ENCODE assay signal across 8 cellular contexts in the genomic region with DNA sequence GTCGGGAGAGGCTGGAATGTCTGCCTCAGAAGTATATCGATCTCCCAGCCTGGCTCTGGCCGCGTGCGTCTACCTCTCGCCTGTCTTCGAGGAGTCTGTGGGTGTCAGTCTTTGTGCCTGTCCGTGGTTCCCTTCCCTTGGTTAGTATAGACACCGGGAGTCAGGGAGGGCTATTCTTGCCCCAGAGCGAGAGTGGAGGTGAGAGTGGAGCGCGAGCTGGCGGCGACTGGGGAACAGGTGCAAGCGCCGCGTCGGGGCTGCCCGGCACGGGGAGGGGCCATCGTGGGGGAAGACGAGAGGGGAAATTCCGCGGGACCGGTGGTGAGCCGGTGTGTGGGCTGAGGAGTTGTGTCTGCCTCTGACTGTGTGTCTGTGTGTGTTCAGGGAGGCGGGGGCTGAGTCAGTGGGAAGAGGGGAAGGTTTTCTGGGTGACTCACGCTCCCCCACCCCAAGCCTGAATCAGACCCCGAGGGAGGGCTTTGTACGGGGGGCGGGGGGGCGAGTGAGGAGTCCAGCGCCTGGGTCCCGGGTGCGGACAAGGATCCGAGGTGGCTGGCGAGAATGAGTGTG. TPM values are rescaled to one million over a fixed set of nuclear protein-coding genes. Genes with fewer than 3 reads are reported as not detected.
DNase-seq lines count a peak whose midpoint lies in the region; ATAC-seq and TF ChIP-seq lines count a peak whose summit lies in the region.

No MANE protein-coding gene starts in this region.

- no TSS peak for BruUV-seq in PC-3 (replicated peaks; lab: Mats Ljungman, UMichigan)

- H3K4me1 ChIP-seq in PC-3 (ENCODE audit: insufficient read depth, low read length) (peaks cover 33% of the 10 kb centered on the region), neutrophil (ENCODE audit: control insufficient read depth in 1 of 2, insufficient read depth in 1 of 2, low read depth in 1 of 2, low read length in 1 of 2) (peaks cover 57 to 61% of the 10 kb centered on the region in 2 experiments), subcutaneous abdominal adipose tissue (ENCODE audit: control insufficient read depth in 5 of 5, insufficient read depth in 5 of 5, low read length in 5 of 5) (peaks cover 12 to 64% (median 49%) of the 10 kb centered on the region in 5 donors)

- peaks cover 43% of the 10 kb centered on the region for H3K79me2 ChIP-seq in PC-3 (ENCODE audit: low read length)

- peaks cover 12% of the 10 kb centered on the region for H3K36me3 ChIP-seq in GM06990 (ENCODE audit: control insufficient read depth, insufficient read depth, low read length)
- H3K36me3 ChIP-seq in PC-3 (ENCODE audit: low read depth, low read length) = no peaks in the 10 kb centered on the region; the same call in 1 of the 2 replicates
- peaks cover 77% of the 10 kb centered on the region for H3K36me3 ChIP-seq in neutrophil
- H3K36me3 ChIP-seq in subcutaneous abdominal adipose tissue (ENCODE audit: control insufficient read depth in 5 of 5, insufficient read depth in 5 of 5, low read length in 5 of 5) = peaks cover 0 to 32% (median 20%) of the 10 kb centered on the region in 5 donors

- POLR2A ChIA-PET in PC-3 (lab: Charles Lee; ENCODE audit: unreplicated experiment) = no interaction called here

- intact Hi-C loops in PC-3 (cut with micrococcal nuclease) = loop anchor here (2.0 to 5.0 kb wide), 2 partner anchors 14 to 100 kb away; partner anchors contain the start of gene NAA38

- H3K9me2 ChIP-seq in PC-3 (replicated peaks; ENCODE audit: low read length) = no peaks in the 10 kb centered on the region

- no peak overlapping the region for H2AFZ ChIP-seq in PC-3 (ENCODE audit: low read length)

- H3K27ac ChIP-seq in PC-3 (ENCODE audit: low read length) (peak overlapping the region; percentile 98), neutrophil (peak overlapping the region; percentile 97), subcutaneous abdominal adipose tissue (ENCODE audit: low read depth, low read length) (peak overlapping the region; percentile 100)

- DNase-seq in GM06990 (ENCODE audit: extremely low read depth, insufficient read length) (peak; percentile 91), PC-3 (peak; percentile 83), foreskin fibroblast (peak; percentile 92 to 95), iPS-NIHi11 (ENCODE audit: low spot score) (no peak)
- DNase-seq in activated effector memory CD4-positive, alpha-beta T cell treated with Interleukin-2 at 50 U/mL for 16 hours = peak; percentile 78

- peak; percentile 12 for TF ChIP-seq CTCF in GM06990 (IDR thresholded peaks at IDR 0.05; ENCODE audit: insufficient read depth, low read length, poor library complexity, severe bottlenecking)
- no peak for TF ChIP-seq CTCF in PC-3 (conservative IDR thresholded peaks at IDR 0.05; ENCODE audit: low read depth, low read length)
- no peak for TF ChIP-seq CTCF in foreskin fibroblast (IDR thresholded peaks at IDR 0.05; ENCODE audit: low read depth, low read length)
- TF ChIP-seq CTCF in neutrophil (IDR thresholded peaks at IDR 0.05) = no peak

- H3K4me2 ChIP-seq in PC-3 (ENCODE audit: low read length) = peak overlapping the region; percentile 88

- H3K9me3 ChIP-seq in PC-3 (ENCODE audit: low read length) (no peaks in the 10 kb centered on the region), neutrophil (no peaks in the 10 kb centered on the region), subcutaneous abdominal adipose tissue (ENCODE audit: control insufficient read depth in 5 of 5, low read length in 5 of 5) (no peaks in the 10 kb centered on the region)

- no peaks in the 10 kb centered on the region for H3F3A ChIP-seq in PC-3 (ENCODE audit: low read length, unreplicated experiment)

- CTCF ChIA-PET in PC-3 (lab: Charles Lee) = interaction anchor here (0.6 kb wide), 1 partner anchor 60 kb away, joined by 3 read pairs; no protein-coding TSS in a partner anchor

- no peaks in the 10 kb centered on the region for H4K20me1 ChIP-seq in PC-3 (ENCODE audit: low read length)

- peak; percentile 31 for ATAC-seq in HG02588 (IDR thresholded peaks at IDR 0.05; ENCODE audit: unreplicated experiment)
- peak; percentile 31 for ATAC-seq in PC-3

- H3K4me3 ChIP-seq in GM06990 (replicated peaks; ENCODE audit: low read depth, low read length) = peak overlapping the region; percentile 89
- peak overlapping the region; percentile 84 for H3K4me3 ChIP-seq in PC-3 (ENCODE audit: low read length)
- H3K4me3 ChIP-seq in foreskin fibroblast (ENCODE audit: low read depth in 1 of 2, low read length in 2 of 2) = peak overlapping the region; percentile 79 to 83
- peak overlapping the region; percentile 93 to 98 for H3K4me3 ChIP-seq in neutrophil (ENCODE audit: low read depth in 1 of 2, low read length in 1 of 2)
- peak overlapping the region; percentile 77 to 94 (median 91) for H3K4me3 ChIP-seq in subcutaneous abdominal adipose tissue (ENCODE audit: low read depth in 1 of 5, low read length in 5 of 5)

- H3K9ac ChIP-seq in PC-3 (ENCODE audit: low read length) = peak overlapping the region; percentile 100
- H3K9ac ChIP-seq in subcutaneous abdominal adipose tissue (ENCODE audit: low read length in 5 of 5) = peak overlapping the region; percentile 92 to 100 (median 99)

- H3K27me3 ChIP-seq in GM06990 (replicated peaks; ENCODE audit: control insufficient read depth, insufficient read depth, low read length) (no peaks in the 10 kb centered on the region), PC-3 (ENCODE audit: low read length) (no peaks in the 10 kb centered on the region), neutrophil (no peaks in the 10 kb centered on the region), subcutaneous abdominal adipose tissue (ENCODE audit: control insufficient read depth in 5 of 5, insufficient read depth in 4 of 5, low read length in 5 of 5) (peaks cover 0 to 6% (median 0%) of the 10 kb centered on the region in 5 donors)

RNA-seq across cellular contexts. Expression of gene KDM6B, which starts 8.4 kb away (rescaled TPM):
- total RNA-seq in PC-3 (2014; rRNA removed) = 3.2 and 158 TPM in 2 replicates

RNA-seq across cellular contexts. Expression of gene TMEM88, which starts 12.4 kb away (rescaled TPM):
- total RNA-seq in PC-3 (2014; rRNA removed) = 1.5 TPM in 1 of 2 replicates, not detected in the other

RNA-seq across cellular contexts. Expression of gene NAA38, which starts 14.9 kb away (rescaled TPM):
- 403 and 409 TPM in 2 replicates for total RNA-seq in PC-3 (2014; rRNA removed)

RNA-seq across cellular contexts. Expression of gene CYB5D1, which starts 15.3 kb away (rescaled TPM):
- 16.7 and 23.1 TPM in 2 replicates for total RNA-seq in PC-3 (2014; rRNA removed)

RNA-seq across cellular contexts. Expression of gene CHD3, which starts 46.1 kb away (rescaled TPM):
- 102 and 151 TPM in 2 replicates for total RNA-seq in PC-3 (2014; rRNA removed)
